21 cellular contexts compared by ENCODE assay signal in the genomic region with DNA sequence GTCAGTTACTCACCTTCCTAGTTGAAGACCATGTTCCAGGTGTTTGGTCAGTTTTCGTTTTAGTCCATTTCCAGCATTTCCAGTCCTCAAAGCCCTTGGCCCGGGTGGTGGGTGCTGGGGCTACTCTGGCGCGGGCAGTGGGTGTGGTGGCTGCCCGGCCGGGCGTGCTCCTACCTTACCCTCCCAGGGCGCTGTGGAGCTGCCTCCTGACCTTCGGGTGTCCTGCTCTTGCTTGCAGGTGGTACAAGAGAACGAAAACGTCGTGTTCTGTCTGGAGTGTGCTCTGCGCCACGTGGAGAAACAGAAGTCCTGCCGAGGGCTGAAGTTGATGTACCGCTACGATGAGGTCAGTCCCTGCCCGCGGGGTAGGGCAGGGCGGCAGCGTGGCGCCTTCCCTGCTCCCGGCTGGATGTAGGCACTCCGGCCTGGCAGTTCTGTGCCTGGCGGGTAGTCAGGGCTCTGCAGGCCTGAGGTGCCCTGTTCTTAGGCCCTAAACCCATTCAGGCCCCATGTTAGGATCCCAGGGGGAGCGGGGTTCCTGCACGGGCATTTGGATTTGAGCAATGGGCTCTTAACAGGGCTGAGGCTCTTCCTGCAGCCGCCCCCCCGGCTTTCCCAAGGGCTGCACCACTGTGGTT.
"Had no signal": no experiment of that assay in that cellular context is flagged by ENCODE, and none has a peak within 500 bp of the region (broad histone marks: within the 10 kb centered on the region; RNA-seq: fewer than 3 reads in every experiment).

No MANE protein-coding gene starts in this region.

- H3K27me3 Mint-ChIP-seq: activated B cell treated with CpG ODN at 0.5 μM for 24 hours; activated CD8-positive, alpha-beta memory T cell treated with anti-CD3 and anti-CD28 coated beads, Interleukin-2, amount 10 ng/mL, durations not matched to agents 7 days and 5 days; activated CD8-positive, alpha-beta T cell treated with anti-CD3 and anti-CD28 coated beads for 36 hours; central memory CD8-positive, alpha-beta T cell; progenitor cell of endocrine pancreas; T-helper 17 cell had no signal

- DNase-seq: activated B cell treated with CpG ODN at 0.5 μM for 24 hours; activated CD4-positive, alpha-beta T cell treated with anti-CD3 and anti-CD28 coated beads for 4 hours; activated CD8-positive, alpha-beta memory T cell treated with anti-CD3 and anti-CD28 coated beads, Interleukin-2, amount 10 ng/mL, durations not matched to agents 7 days and 5 days; activated CD8-positive, alpha-beta T cell treated with anti-CD3 and anti-CD28 coated beads for 36 hours; activated T-cell treated with anti-CD3 and anti-CD28 coated beads for 4 hours; esophagus squamous epithelium; heart left ventricle; left cardiac atrium; mesendoderm; occipital lobe; retina; stimulated activated CD4-positive, alpha-beta T cell treated with anti-CD3 and anti-CD28 coated beads, Interleukin-12 subunit alpha, Interleukin-12 subunit beta, amount 100 ng/mL, for 4 hours; stomach; SW 1271; T-helper 17 cell; transverse colon had no signal

- H3K4me1 Mint-ChIP-seq: activated B cell treated with CpG ODN at 0.5 μM for 24 hours had no signal

- H3K9me3 Mint-ChIP-seq: activated B cell treated with CpG ODN at 0.5 μM for 24 hours; activated CD8-positive, alpha-beta T cell treated with anti-CD3 and anti-CD28 coated beads for 36 hours; activated naive CD4-positive, alpha-beta T cell treated with anti-CD3 and anti-CD28 coated beads, Interleukin-2, amount 50 U/mL, for 72 hours; central memory CD8-positive, alpha-beta T cell had no signal

- H3K27ac Mint-ChIP-seq: activated B cell treated with CpG ODN at 0.5 μM for 24 hours; activated CD8-positive, alpha-beta memory T cell treated with anti-CD3 and anti-CD28 coated beads, Interleukin-2, amount 10 ng/mL, durations not matched to agents 7 days and 5 days; activated CD8-positive, alpha-beta T cell treated with anti-CD3 and anti-CD28 coated beads for 36 hours; T-helper 17 cell had no signal

- H3K4me3 Mint-ChIP-seq: activated B cell treated with CpG ODN at 0.5 μM for 24 hours; activated CD8-positive, alpha-beta memory T cell treated with anti-CD3 and anti-CD28 coated beads, Interleukin-2, amount 10 ng/mL, durations not matched to agents 7 days and 5 days; activated CD8-positive, alpha-beta T cell treated with anti-CD3 and anti-CD28 coated beads for 36 hours; central memory CD8-positive, alpha-beta T cell; T-helper 17 cell had no signal

- ATAC-seq: activated CD8-positive, alpha-beta memory T cell treated with anti-CD3 and anti-CD28 coated beads, Interleukin-2, amount 10 ng/mL, durations not matched to agents 7 days and 5 days; activated CD8-positive, alpha-beta T cell treated with anti-CD3 and anti-CD28 coated beads for 36 hours; gastroesophageal sphincter; heart left ventricle; left cardiac atrium; mucosa of descending colon; T-helper 17 cell had no signal
